In genomic region chr5:10424124-10424731, GRCh38 we compare ENCODE assay signal across 8 cellular contexts. TPM values are rescaled to one million over a fixed set of nuclear protein-coding genes. Genes with fewer than 3 reads are reported as not detected.
DNase-seq lines count a peak whose midpoint lies in the region; ATAC-seq, FAIRE-seq and TF ChIP-seq lines count a peak whose summit lies in the region.

No MANE protein-coding gene starts in this region.

- peak; percentile 32 for DNase-seq in COR-L47 (lab: John Stamatoyannopoulos, UW)
- DNase-seq in NCI-H2171 treated with DMSO at 0.1 percent for 48 hours (lab: John Stamatoyannopoulos, UW), result peak; percentile 56
- peak in 1 of 4 experiments; percentile 41 for DNase-seq in K562 (ENCODE audit: extremely low read depth in 1 of 4, low spot score in 3 of 4)
- no peak for DNase-seq in left colon
- no peak for DNase-seq in cortex of kidney (lab: John Stamatoyannopoulos, UW)
- DNase-seq in stimulated activated CD4-positive, alpha-beta T cell treated with anti-CD3 and anti-CD28 coated beads, Interleukin-1b, Interleukin-23, amount 100 ng/mL, for 48 hours, result no peak
- no peak for DNase-seq in stomach

- 79% methylated on average over 6 of the region's 6 CpGs for WGBS in K562 (ENCODE audit: insufficient coverage, low coverage, missing lambda C conversion rate)
- 74 to 82% (median 80%) methylated on average over 6 of the region's 6 CpGs for WGBS in stomach, 5 donors

- TF ChIP-seq POLR2A in K562 (conservative IDR thresholded peaks at IDR 0.05), result no peak
- no peak for TF ChIP-seq POLR2A in stomach (IDR thresholded peaks at IDR 0.05)

- POLR2A ChIA-PET in K562 (lab: Yijun Ruan, JAX), result interaction anchor here (1.0 to 2.0 kb wide), 5 partner anchors 9 to 203 kb away, joined by 3 to 6 read pairs (median 4); no protein-coding TSS in a partner anchor

- no peaks in the 10 kb centered on the region for H3K79me2 ChIP-seq in K562 (ENCODE audit: control insufficient read depth, insufficient read depth, low read length)

- peak; percentile 7 to 50; a peak in 2 of 4 replicates for TF ChIP-seq RAD21 in K562 (CRISPR knock-in tag; conservative IDR thresholded peaks at IDR 0.05 in 1 of 2, IDR thresholded peaks at IDR 0.05 in 1 of 2)

- in situ Hi-C loops in K562 (cut with MboI), result no loop called here

- H3K27me3 ChIP-seq in K562 (ENCODE audit: control insufficient read depth in 2 of 2, insufficient read depth in 2 of 2, low read length in 2 of 2), result no peaks in the 10 kb centered on the region
- H3K27me3 ChIP-seq in stomach, result no peaks in the 10 kb centered on the region

- TF ChIP-seq CTCF in K562 (IDR thresholded peaks at IDR 0.05 in 2 of 3, conservative IDR thresholded peaks at IDR 0.05 in 1 of 3; ENCODE audit: insufficient read depth in 2 of 3, low read depth in 1 of 3, low read length in 3 of 3), result peak; percentile 42 to 52 (median 47); a peak in 5 of 6 replicates
- TF ChIP-seq CTCF in stomach (IDR thresholded peaks at IDR 0.05), result peak in 2 of 7 experiments; percentile 19 to 32

- H3K4me3 ChIP-seq in K562 (no peak overlapping the region), stomach (no peak overlapping the region)

- no peak overlapping the region for H3K4me2 ChIP-seq in K562 (ENCODE audit: insufficient read depth, low read length)

- H4K20me1 ChIP-seq in K562 (replicated peaks; ENCODE audit: control insufficient read depth, insufficient read depth, low read length), result no peaks in the 10 kb centered on the region

- H2AFZ ChIP-seq in K562 (ENCODE audit: low read depth, low read length), result no peak overlapping the region

- ATAC-seq in GM21381 (IDR thresholded peaks at IDR 0.05; ENCODE audit: unreplicated experiment), result peak; percentile 54
- ATAC-seq in K562, result peak; percentile 77
- ATAC-seq in left colon, result peak; percentile 42

- CTCF ChIA-PET in K562 (lab: Yijun Ruan, JAX; ENCODE audit: low intra/inter-chr PET ratio), result interaction anchor here (2.4 kb wide), 1 partner anchor 141 kb away, joined by 6 read pairs; no protein-coding TSS in a partner anchor

- H3K9me3 ChIP-seq in K562 (replicated peaks; ENCODE audit: control insufficient read depth, insufficient read depth, low read depth, low read length), result no peaks in the 10 kb centered on the region
- no peaks in the 10 kb centered on the region for H3K9me3 ChIP-seq in stomach

- TF ChIP-seq EP300 in K562 (IDR thresholded peaks at IDR 0.05; ENCODE audit: low read length) (no peak), stomach (IDR thresholded peaks at IDR 0.05) (no peak)

- no peak overlapping the region for H3K27ac ChIP-seq in K562 (ENCODE audit: extremely low read depth, low read depth, low read length)
- H3K27ac ChIP-seq in stomach, result no peak overlapping the region

- no peak overlapping the region for H3K9ac ChIP-seq in K562 (ENCODE audit: insufficient read depth in 1 of 2, low read depth in 2 of 2, low read length in 2 of 2)

- intact Hi-C loops in K562 (cut with micrococcal nuclease) (no loop called here), left colon (cut with DNase I, micrococcal nuclease) (loop anchor here in 1 of 2 donors (10.0 kb wide), 1 partner anchor 139 kb away; no protein-coding TSS in a partner anchor), stomach (cut with DNase I; ENCODE audit: low total_unique reads) (loop anchor here (10.0 kb wide), 1 partner anchor 139 kb away; no protein-coding TSS in a partner anchor)

- FAIRE-seq in K562 (lab: Jason Lieb, UNC), result no peak

- peaks cover 98% of the 10 kb centered on the region for H3K36me3 ChIP-seq in K562 (ENCODE audit: control insufficient read depth, insufficient read depth, low read length)
- H3K36me3 ChIP-seq in stomach, result peaks cover 46 to 100% (median 92%) of the 10 kb centered on the region in 4 donors

- no TSS peak for BruUV-seq in K562 (replicated peaks; lab: Mats Ljungman, UMichigan)

- H3K4me1 ChIP-seq in K562 (replicated peaks in 1 of 2; ENCODE audit: control insufficient read depth in 2 of 2, insufficient read depth in 2 of 2, low read length in 2 of 2), result peaks cover 0 to 7% of the 10 kb centered on the region in 2 experiments; a peak in 3 of 5 replicates
- peaks cover 0 to 17% (median 0%) of the 10 kb centered on the region in 4 donors for H3K4me1 ChIP-seq in stomach

- no peaks in the 10 kb centered on the region for H3K9me1 ChIP-seq in K562 (ENCODE audit: control insufficient read depth, insufficient read depth, low read length)

TF ChIP-seq in K562, 482 proteins besides CTCF, POLR2A, EP300 and RAD21:
- TF ChIP-seq SNAPC5 (CRISPR knock-in tag; IDR thresholded peaks at IDR 0.05) (no peak), CTCFL (IDR thresholded peaks at IDR 0.05; ENCODE audit: borderline replicate concordance, insufficient read depth, low read depth, low read length, poor library complexity, severe bottlenecking) (peak; percentile 53), POLR2H (tag; IDR thresholded peaks at IDR 0.05; ENCODE audit: low read depth) (0 out of 2 replicates have a peak, but pooled peaks have one; percentile 3), ARNT (IDR thresholded peaks at IDR 0.05) (0 out of 4 replicates have a peak, but pooled peaks of 1 of the 2 experiments have one; percentile 0)

RNA-seq across cellular contexts. Expression of gene ROPN1L, which starts 17.5 kb away (rescaled TPM):
- 0.92 and 1.7 TPM in 2 replicates for total RNA-seq in K562 (2011; cell fraction: chromatin; rRNA removed; ENCODE audit: low replicate concordance)
- 1.4 and 2.0 TPM in 2 replicates for total RNA-seq in K562 (2011; cell fraction: nucleolus; rRNA removed)
- 1.3 and 1.9 TPM in 2 replicates for total RNA-seq in K562 (2011; cell fraction: nucleoplasm; rRNA removed)
- total RNA-seq in K562 (2014; rRNA removed) (0.73 TPM in 1 of 2 replicates, not detected in the other), K562 (2014; rRNA removed; fragmentation: Illumina TruSeq; extraction: Trizol) (0.19 TPM in 1 of 2 replicates, not detected in the other), K562 (2015; rRNA removed; fragmentation: Illumina TruSeq; extraction: Trizol) (0.23 TPM in 1 of 2 replicates, not detected in the other), K562 (2021) (0.31 and 0.36 TPM in 2 replicates), left colon (not detected), stomach (under 1 TPM in 1 of 5 donors, not detected in 4; 0.87 TPM)
- polyA plus RNA-seq in K562 (2011; rRNA removed) (0.32 and 0.85 TPM in 2 replicates), K562 (2014; fragmentation: Illumina TruSeq; extraction: Trizol) (0.21 and 0.30 TPM in 2 replicates), K562 (2014; fragmentation: Nextera tagmentation; extraction: Ambion mirVana) (under 1 TPM; 0.04 to 0.13 TPM), K562 (2014; rRNA removed) (0.28 and 0.84 TPM in 2 replicates), stomach (under 1 TPM; 0.31 to 0.76 (median 0.70) TPM)
- 0.41 and 1.2 TPM in 2 replicates for polyA plus RNA-seq in K562 (2011; cell fraction: cytosol; rRNA removed)
- 0.55 and 1.6 TPM in 2 replicates for polyA plus RNA-seq in K562 (2011; cell fraction: nucleus; rRNA removed)
- 0.40 and 2.4 TPM in 2 replicates for polyA plus RNA-seq in K562 (2012)
- polyA minus RNA-seq in K562 (2011; rRNA and poly(A)+ RNA removed), result 0.35 TPM in 1 of 2 replicates, not detected in the other
- 0.86 TPM in 1 of 2 replicates, not detected in the other for polyA minus RNA-seq in K562 (2011; cell fraction: cytosol; rRNA and poly(A)+ RNA removed)
- 0.89 and 1.5 TPM in 2 replicates for polyA minus RNA-seq in K562 (2011; cell fraction: nucleus; rRNA and poly(A)+ RNA removed)

Comparison
In these comparisons a context has a peak if more than half of its experiments do, and no peak if none do; other contexts are left out.
1. DNase-seq: peak in COR-L47 (single experiment) and NCI-H2171 treated with DMSO at 0.1 percent for 48 hours (single experiment); none in left colon (0 of 2), cortex of kidney (single experiment), stimulated activated CD4-positive, alpha-beta T cell treated with anti-CD3 and anti-CD28 coated beads, Interleukin-1b, Interleukin-23, amount 100 ng/mL, for 48 hours (single experiment) and stomach (single experiment).
2. Peak in every context shown above with its lines, with median percentiles within 50 percentile points of each other: ATAC-seq.